In the genomic region with DNA sequence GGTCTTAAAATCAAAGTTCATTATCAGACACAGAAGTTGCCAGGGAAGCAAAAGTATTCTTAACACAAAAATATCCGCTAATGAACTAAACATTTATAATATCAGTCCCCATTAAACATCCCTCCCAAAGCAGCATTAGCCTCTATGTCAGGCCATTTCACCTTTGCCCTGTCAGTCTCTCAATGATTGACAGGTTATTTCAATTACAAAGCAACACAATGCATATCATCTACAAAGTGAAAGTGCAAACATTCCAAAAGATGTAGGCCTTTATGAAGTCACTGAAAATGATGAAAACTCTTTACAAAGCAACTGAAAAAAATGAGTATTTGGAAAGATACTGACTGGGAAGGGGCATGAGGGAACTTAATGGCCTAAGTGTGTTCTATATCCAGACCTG, we compare ENCODE assay signal across 20 cellular contexts.
"Had no signal": no experiment of that assay in that cellular context is flagged by ENCODE, and none has a peak within 500 bp of the region (broad histone marks: within the 10 kb centered on the region; RNA-seq: fewer than 3 reads in every experiment).

No MANE protein-coding gene starts in this region.

- H3K9me3 ChIP-seq: MG63, SK-N-SH had no signal

- ATAC-seq: Panc1, PC-3 had no signal

- H3K4me3 ChIP-seq: MG63 had no signal

- H3K9ac ChIP-seq: SK-N-SH had no signal

- H3K4me2 ChIP-seq: SK-N-SH had no signal

- H3K27me3 ChIP-seq: MG63 had no signal

- DNase-seq: KBM-7, MG63, NCI-H1092, NCI-H1105 treated with DMSO at 0.1 percent for 48 hours, NCI-H1417 treated with DMSO at 0.1 percent for 48 hours, NCI-H146, NCI-H1694 treated with DMSO at 0.1 percent for 48 hours, NCI-H1930, NCI-H2081, NCI-H2107, NCI-H2227 treated with DMSO at 0.1 percent for 48 hours, NCI-H524, NCI-H526 treated with DMSO at 0.1 percent for 48 hours, NCI-H748 treated with DMSO at 0.1 percent for 48 hours, PC-3, SHP77, SK-N-SH, SW 1271 had no signal

- H3K27ac ChIP-seq: RWPE1 had no signal
